1 cellular context compared by ENCODE assay signal in the genomic region with DNA sequence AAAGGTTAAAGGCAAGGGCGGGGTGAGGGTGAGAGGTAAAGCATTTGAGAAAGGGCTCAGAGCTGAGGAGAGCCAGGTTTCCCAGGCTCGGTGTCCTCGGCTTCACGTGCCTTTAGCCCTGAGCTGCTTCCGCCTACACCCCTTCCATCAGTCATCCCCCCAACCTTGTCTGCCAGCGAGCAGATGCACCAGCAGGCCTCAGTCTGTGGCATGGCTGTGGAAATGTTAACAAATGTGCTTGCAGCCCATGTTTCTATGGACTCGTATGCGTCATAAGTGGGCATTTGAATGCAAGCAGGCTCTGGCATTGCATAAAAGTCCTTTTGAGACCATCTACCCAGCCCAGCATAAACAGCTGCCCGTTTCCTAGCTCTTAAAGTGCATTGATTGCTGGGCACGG.
TF ChIP-seq lines count a peak whose summit lies in the region.

No MANE protein-coding gene starts in this region.

TF ChIP-seq in HEK293T, 16 proteins besides CTCF, POLR2A, EP300 and RAD21 (continued from another document):
- TF ChIP-seq, protein P1, sequence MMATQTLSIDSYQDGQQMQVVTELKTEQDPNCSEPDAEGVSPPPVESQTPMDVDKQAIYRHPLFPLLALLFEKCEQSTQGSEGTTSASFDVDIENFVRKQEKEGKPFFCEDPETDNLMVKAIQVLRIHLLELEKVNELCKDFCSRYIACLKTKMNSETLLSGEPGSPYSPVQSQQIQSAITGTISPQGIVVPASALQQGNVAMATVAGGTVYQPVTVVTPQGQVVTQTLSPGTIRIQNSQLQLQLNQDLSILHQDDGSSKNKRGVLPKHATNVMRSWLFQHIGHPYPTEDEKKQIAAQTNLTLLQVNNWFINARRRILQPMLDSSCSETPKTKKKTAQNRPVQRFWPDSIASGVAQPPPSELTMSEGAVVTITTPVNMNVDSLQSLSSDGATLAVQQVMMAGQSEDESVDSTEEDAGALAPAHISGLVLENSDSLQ (IDR thresholded peaks at IDR 0.05) = no peak
- TF ChIP-seq L3MBTL2 (conservative IDR thresholded peaks at IDR 0.05) = no peak
- no peak for TF ChIP-seq FOXM1 (IDR thresholded peaks at IDR 0.05; ENCODE audit: borderline replicate concordance)
- no peak for TF ChIP-seq HDGF (IDR thresholded peaks at IDR 0.05; ENCODE audit: borderline replicate concordance)
- TF ChIP-seq CTBP1 (IDR thresholded peaks at IDR 0.05; ENCODE audit: borderline replicate concordance) = no peak
- no peak for TF ChIP-seq FOXA1 (IDR thresholded peaks at IDR 0.05)
- TF ChIP-seq SUZ12 (IDR thresholded peaks at IDR 0.05) = no peak
- no peak for TF ChIP-seq SP1 (IDR thresholded peaks at IDR 0.05)
- no peak for TF ChIP-seq ARNT (IDR thresholded peaks at IDR 0.05)
- no peak for TF ChIP-seq NFRKB (IDR thresholded peaks at IDR 0.05)
- no peak for TF ChIP-seq ELF4 (IDR thresholded peaks at IDR 0.05)
- TF ChIP-seq FOXK2 (IDR thresholded peaks at IDR 0.05) = no peak
- TF ChIP-seq ZNF384 (IDR thresholded peaks at IDR 0.05) = no peak
- TF ChIP-seq BHLHE40 (IDR thresholded peaks at IDR 0.05; ENCODE audit: borderline replicate concordance) = no peak
